ENCODE assay signal across 21 cellular contexts in genomic region chr5:39364367-39364766, GRCh38. TPM values are rescaled to one million over a fixed set of nuclear protein-coding genes. Genes with fewer than 3 reads are reported as not detected.
DNase-seq lines count a peak whose midpoint lies in the region; ATAC-seq and TF ChIP-seq lines count a peak whose summit lies in the region.
"Had no signal": no experiment of that assay in that cellular context is flagged by ENCODE, and none has a peak within 500 bp of the region (broad histone marks: within the 10 kb centered on the region; RNA-seq: fewer than 3 reads in every experiment).

Gene C9 (minus strand): TSS chr5:39364495. CDS start chr5:39364464, 31 bp downstream.

- no peaks in the 10 kb centered on the region; a peak in 1 of 7 replicates for H3K36me3 Mint-ChIP-seq in H9 (ENCODE audit: insufficient read depth in 1 of 3, low read depth in 3 of 3)
- H3K36me3 Mint-ChIP-seq: CD4-positive, CD25-positive, alpha-beta regulatory T cell; CD8-positive, alpha-beta T cell had no signal

- H4K20me1 ChIP-seq in H9 (ENCODE audit: control insufficient read depth, insufficient read depth, insufficient read length): no peaks in the 10 kb centered on the region
- no peaks in the 10 kb centered on the region for H4K20me1 ChIP-seq in OCI-LY1 (ENCODE audit: insufficient read depth, low read length)
- H4K20me1 ChIP-seq in osteoblast (ENCODE audit: insufficient read depth, low read length): peaks cover 5% of the 10 kb centered on the region
- H4K20me1 ChIP-seq: BLaER1 had no signal

- H3K27me3 ChIP-seq in H9 (ENCODE audit: insufficient read depth, low read length) (no peaks in the 10 kb centered on the region), OCI-LY1 (ENCODE audit: insufficient read depth, low read length) (no peaks in the 10 kb centered on the region), osteoblast (ENCODE audit: insufficient read depth, low read length) (no peaks in the 10 kb centered on the region), BE2C (no peaks in the 10 kb centered on the region)
- H3K27me3 ChIP-seq: BLaER1 had no signal

- DNase-seq in H9: no peak
- peak; percentile 16 for DNase-seq in iPS-NIHi7 (ENCODE audit: extremely low spot score)
- DNase-seq in osteoblast (ENCODE audit: insufficient read length, low spot score, missing footprints): peak; percentile 45
- no peak for DNase-seq in T-helper 9 cell
- no peak for DNase-seq in NCI-H1930 (lab: John Stamatoyannopoulos, UW)
- DNase-seq in BE2C: no peak
- DNase-seq: Caco-2; CD4-positive, CD25-positive, alpha-beta regulatory T cell; CD8-positive, alpha-beta T cell; DMS79; EL; GF-D8; H7 had no signal

- no peak within 1 kb of the TSS for H2BK15ac ChIP-seq in H9 (ENCODE audit: low read depth, low read length)

- no peak for ATAC-seq in GM18505 (IDR thresholded peaks at IDR 0.05; ENCODE audit: unreplicated experiment)
- ATAC-seq: CD8-positive, alpha-beta T cell; HCT116 had no signal

- H3K4me2 ChIP-seq in H9 (ENCODE audit: insufficient read depth, insufficient read length, low read length) (no peak within 1 kb of the TSS), OCI-LY1 (ENCODE audit: low read length) (no peak within 1 kb of the TSS), osteoblast (ENCODE audit: insufficient read depth, low read length) (no peak within 1 kb of the TSS)
- H3K4me2 ChIP-seq: BLaER1 had no signal

- no peak within 1 kb of the TSS for H4K8ac ChIP-seq in H9 (replicated peaks; ENCODE audit: insufficient read length, low read depth, low read length)

- H2BK20ac ChIP-seq in H9 (ENCODE audit: low read depth, low read length, poor library complexity, severe bottlenecking): no peak within 1 kb of the TSS

- no peaks in the 10 kb centered on the region for H3F3A ChIP-seq in OCI-LY1 (ENCODE audit: insufficient read depth, low read length)

- no peaks in the 10 kb centered on the region for H3K9me3 ChIP-seq in H9 (ENCODE audit: control insufficient read depth, low read depth, low read length)
- no peaks in the 10 kb centered on the region for H3K9me3 ChIP-seq in OCI-LY1 (ENCODE audit: low read length)
- H3K9me3 ChIP-seq in osteoblast (ENCODE audit: low read depth, low read length): no peaks in the 10 kb centered on the region
- H3K9me3 ChIP-seq in BE2C: no peaks in the 10 kb centered on the region
- H3K9me3 ChIP-seq: BLaER1, Caco-2 had no signal

- no peak within 1 kb of the TSS for H3K14ac ChIP-seq in H9 (ENCODE audit: insufficient read depth, low read length)

- H2AFZ ChIP-seq in H9 (ENCODE audit: low read length) (no peak within 1 kb of the TSS), OCI-LY1 (ENCODE audit: low read length) (no peak within 1 kb of the TSS), osteoblast (ENCODE audit: low read length) (no peak within 1 kb of the TSS)

- H3K4me3 ChIP-seq in OCI-LY1 (ENCODE audit: low read depth, low read length, poor library complexity, severe bottlenecking) (no peak within 1 kb of the TSS), osteoblast (ENCODE audit: insufficient read depth, low read length) (no peak within 1 kb of the TSS), BE2C (ENCODE audit: low read depth, low read length) (no peak within 1 kb of the TSS)
- H3K4me3 ChIP-seq: BLaER1 had no signal

- no peak within 1 kb of the TSS for H4K91ac ChIP-seq in H9 (ENCODE audit: insufficient read length, low read depth, low read length)

- H3K23me2 ChIP-seq in H9 (ENCODE audit: insufficient read length, low read depth, low read length, poor library complexity, severe bottlenecking): no peaks in the 10 kb centered on the region

- peak within 1 kb of the TSS in 1 of 2 experiments; percentile 28; a peak in 1 of 5 replicates for H3K4me3 Mint-ChIP-seq in H9
- H3K4me3 Mint-ChIP-seq: CD4-positive, CD25-positive, alpha-beta regulatory T cell; CD8-positive, alpha-beta T cell had no signal

- H3T11ph ChIP-seq in H9 (ENCODE audit: low read length): no peak within 1 kb of the TSS

- no peaks in the 10 kb centered on the region for H3K27me3 Mint-ChIP-seq in H9 (ENCODE audit: low read depth)

- no peak within 1 kb of the TSS for H3K18ac ChIP-seq in H9 (ENCODE audit: insufficient read length, low read depth, low read length)

- H3K9ac ChIP-seq in H9 (ENCODE audit: extremely low read depth, insufficient read length, low read length) (no peak within 1 kb of the TSS), OCI-LY1 (ENCODE audit: low read length) (no peak within 1 kb of the TSS)
- H3K9ac ChIP-seq: BLaER1 had no signal

- TF ChIP-seq CTCF in H9 (conservative IDR thresholded peaks at IDR 0.05) (no peak), OCI-LY1 (IDR thresholded peaks at IDR 0.05; ENCODE audit: low read length) (no peak), osteoblast (IDR thresholded peaks at IDR 0.05; ENCODE audit: extremely low read depth, low read depth, low read length) (no peak), BE2C (IDR thresholded peaks at IDR 0.05; ENCODE audit: low read depth, low read length) (no peak)

- WGBS in H9 (ENCODE audit: extremely low coverage, insufficient read length, low lambda C conversion rate): no CpG with 5 or more reads among the region's 6 CpGs

- peaks cover 0 to 1% of the 10 kb centered on the region in 2 experiments; a peak in 1 of 5 replicates for H3K9me3 Mint-ChIP-seq in H9
- H3K9me3 Mint-ChIP-seq: CD4-positive, CD25-positive, alpha-beta regulatory T cell; CD8-positive, alpha-beta T cell had no signal

- no peak within 1 kb of the TSS for H3K23ac ChIP-seq in H9 (ENCODE audit: insufficient read length, low read depth, low read length)

- no peak within 1 kb of the TSS for H3K4ac ChIP-seq in H9 (ENCODE audit: low read depth, low read length)

- H3K9me2 ChIP-seq in OCI-LY1 (ENCODE audit: low read depth, low read length): no peaks in the 10 kb centered on the region

- H3K79me1 ChIP-seq in H9 (ENCODE audit: insufficient read depth, low read depth, low read length, poor library complexity, severe bottlenecking): no peaks in the 10 kb centered on the region

- H3K56ac ChIP-seq in H9 (ENCODE audit: insufficient read length, low read depth, low read length): no peak within 1 kb of the TSS

- H3K27ac ChIP-seq in H9 (ENCODE audit: insufficient read length, low read depth, low read length): no peak within 1 kb of the TSS
- H3K27ac ChIP-seq in OCI-LY1 (ENCODE audit: low read depth, low read length, poor library complexity, severe bottlenecking): peak within 1 kb of the TSS; percentile 55
- no peak within 1 kb of the TSS for H3K27ac ChIP-seq in osteoblast (ENCODE audit: low read depth, low read length)
- H3K27ac ChIP-seq: BLaER1, C4-2B had no signal

- no peak within 1 kb of the TSS for H2BK12ac ChIP-seq in H9 (ENCODE audit: insufficient read length, low read depth, low read length)

- no peaks in the 10 kb centered on the region for H3K79me2 ChIP-seq in H9 (ENCODE audit: insufficient read depth, low read length)
- H3K79me2 ChIP-seq in OCI-LY1 (ENCODE audit: insufficient read depth, low read length): no peaks in the 10 kb centered on the region
- H3K79me2 ChIP-seq in osteoblast (ENCODE audit: insufficient read depth, low read length): no peaks in the 10 kb centered on the region

- H4K5ac ChIP-seq in H9 (ENCODE audit: insufficient read length, low read depth, low read length): no peak within 1 kb of the TSS

- H3K4me1 ChIP-seq in H9 (ENCODE audit: insufficient read depth, low read length) (no peaks in the 10 kb centered on the region; the same call in 1 of the 2 replicates), OCI-LY1 (ENCODE audit: insufficient read depth, low read length, severe bottlenecking) (peaks cover 58% of the 10 kb centered on the region), osteoblast (ENCODE audit: insufficient read depth, low read length) (peaks cover 3% of the 10 kb centered on the region), BE2C (no peaks in the 10 kb centered on the region)
- H3K4me1 ChIP-seq: BLaER1 had no signal

- H2AK5ac ChIP-seq in H9 (ENCODE audit: insufficient read length, low read length): no peak within 1 kb of the TSS

- H2BK120ac ChIP-seq in H9 (ENCODE audit: low read depth, low read length, poor library complexity, severe bottlenecking): no peak within 1 kb of the TSS

- H3K36me3 ChIP-seq in OCI-LY1 (ENCODE audit: insufficient read depth, low read length) (no peaks in the 10 kb centered on the region), osteoblast (ENCODE audit: insufficient read depth, low read length) (no peaks in the 10 kb centered on the region), BE2C (no peaks in the 10 kb centered on the region)
- H3K36me3 ChIP-seq: BLaER1 had no signal

- no peak for TF ChIP-seq POLR2A in GM18505 (IDR thresholded peaks at IDR 0.05; ENCODE audit: borderline replicate concordance, extremely low read depth, insufficient read depth, insufficient read length)

- H2BK5ac ChIP-seq in H9 (ENCODE audit: insufficient read length, low read length): no peak within 1 kb of the TSS

- peak within 1 kb of the TSS in 2 of 3 experiments; percentile 19 to 22; a peak in 1 of 7 replicates for H3K27ac Mint-ChIP-seq in H9
- H3K27ac Mint-ChIP-seq: CD4-positive, CD25-positive, alpha-beta regulatory T cell; CD8-positive, alpha-beta T cell had no signal

- peaks cover 16 to 19% of the 10 kb centered on the region in 2 experiments for H3K4me1 Mint-ChIP-seq in H9

RNA-seq across cellular contexts. Expression of gene C9, which starts in this region (rescaled TPM):
- total RNA-seq in H9 (2021): not detected in 2 replicates
- total RNA-seq in osteoblast: 0.36 TPM in 1 of 2 replicates, not detected in the other
- not detected for polyA plus RNA-seq in BE2C (2012; ENCODE audit: insufficient read depth, insufficient read length, low read depth)
- total RNA-seq: A172; A673; CD4-positive, CD25-positive, alpha-beta regulatory T cell; CD8-positive, alpha-beta T cell; H1; H7 had no signal
- polyA plus RNA-seq: CD4-positive, CD25-positive, alpha-beta regulatory T cell; H1 had no signal

Comparison
In these comparisons a context has a peak if more than half of its experiments do, and no peak if none do; other contexts are left out.
1. Peak in DNase-seq in osteoblast; RNA of the gene not detected or under 1 TPM.